27 cellular contexts compared by ENCODE assay signal in genomic region chr1:6969762-6970161, GRCh38.
"Had no signal": no experiment of that assay in that cellular context is flagged by ENCODE, and none has a peak within 500 bp of the region (broad histone marks: within the 10 kb centered on the region; RNA-seq: fewer than 3 reads in every experiment).

No MANE protein-coding gene starts in this region.

- H3K27me3 ChIP-seq: neural progenitor cell, testis had no signal

- H3K9me3 Mint-ChIP-seq: effector memory CD8-positive, alpha-beta T cell; nephron; neural progenitor cell; stimulated activated memory B cell treated with anti-CD40 and anti-IgM and Interleukin-4, amounts not matched to agents 10 μg/mL and 1 μg/mL and 100 μg/mL, for 72 hours; type B pancreatic cell had no signal

- FAIRE-seq: endometrium, islet of Langerhans had no signal

- H3K4me3 ChIP-seq: esophagus squamous epithelium, heart right ventricle, left ventricle myocardium inferior, lower lobe of right lung, neural progenitor cell, psoas muscle, skin epidermis, spleen, testis, tibial artery had no signal

- H3K4me2 ChIP-seq: neural progenitor cell had no signal

- H3K27ac ChIP-seq: esophagus squamous epithelium, heart right ventricle, left ventricle myocardium inferior, lower lobe of right lung, neural progenitor cell, psoas muscle, skin epidermis, spleen, testis, tibial artery had no signal

- H2AFZ ChIP-seq: neural progenitor cell had no signal

- H3K36me3 Mint-ChIP-seq: naive B cell; neural progenitor cell; stimulated activated memory B cell treated with anti-CD40 and anti-IgM and Interleukin-4, amounts not matched to agents 10 μg/mL and 1 μg/mL and 100 μg/mL, for 72 hours; type B pancreatic cell had no signal

- H3K4me1 ChIP-seq: esophagus squamous epithelium, left ventricle myocardium inferior, lower lobe of right lung, spleen, tibial artery had no signal

- ATAC-seq: effector memory CD8-positive, alpha-beta T cell; heart right ventricle; left colon; lower lobe of right lung; psoas muscle; right cardiac atrium; stimulated activated memory B cell treated with anti-CD40 and anti-IgM and Interleukin-4, amounts not matched to agents 10 μg/mL and 1 μg/mL and 100 μg/mL, for 72 hours had no signal

- H3K4me3 Mint-ChIP-seq: effector memory CD8-positive, alpha-beta T cell; naive B cell; nephron; neural progenitor cell; stimulated activated memory B cell treated with anti-CD40 and anti-IgM and Interleukin-4, amounts not matched to agents 10 μg/mL and 1 μg/mL and 100 μg/mL, for 72 hours; type B pancreatic cell had no signal

- H3K9ac ChIP-seq: neural progenitor cell had no signal

- H3K27ac Mint-ChIP-seq: neural progenitor cell; stimulated activated memory B cell treated with anti-CD40 and anti-IgM and Interleukin-4, amounts not matched to agents 10 μg/mL and 1 μg/mL and 100 μg/mL, for 72 hours; type B pancreatic cell had no signal

- H3K36me3 ChIP-seq: esophagus squamous epithelium, heart right ventricle, left ventricle myocardium inferior, lower lobe of right lung, neural progenitor cell, spleen, tibial artery had no signal

- H3K9me3 ChIP-seq: esophagus squamous epithelium, heart right ventricle, left ventricle myocardium inferior, lower lobe of right lung, psoas muscle, spleen, testis, tibial artery had no signal

- DNase-seq: cortex of kidney; effector memory CD8-positive, alpha-beta T cell; erythroblast; esophagus squamous epithelium; foreskin melanocyte; glutamatergic neuron; heart right ventricle; hippocampal formation; kidney glomerular epithelial cell; left colon; left ventricle myocardium inferior; lower lobe of right lung; naive B cell; psoas muscle; right cardiac atrium; stimulated activated CD4-positive, alpha-beta T cell treated with anti-CD3 and anti-CD28 coated beads, Interleukin-4, amount 100 ng/mL, for 4 hours; substantia nigra; testis; tibial artery had no signal
